ENCODE assay signal across 1 cellular context in genomic region chr17:78214016-78214705, GRCh38.
TF ChIP-seq lines count a peak whose summit lies in the region.

TSS of gene BIRC5 (plus strand) at chr17:78214253. CDS start at chr17:78214317, 64 bp downstream.

TF ChIP-seq in HEK293, 187 proteins besides CTCF, POLR2A, EP300 and RAD21 (continued from another document):
- TF ChIP-seq, protein P1, sequence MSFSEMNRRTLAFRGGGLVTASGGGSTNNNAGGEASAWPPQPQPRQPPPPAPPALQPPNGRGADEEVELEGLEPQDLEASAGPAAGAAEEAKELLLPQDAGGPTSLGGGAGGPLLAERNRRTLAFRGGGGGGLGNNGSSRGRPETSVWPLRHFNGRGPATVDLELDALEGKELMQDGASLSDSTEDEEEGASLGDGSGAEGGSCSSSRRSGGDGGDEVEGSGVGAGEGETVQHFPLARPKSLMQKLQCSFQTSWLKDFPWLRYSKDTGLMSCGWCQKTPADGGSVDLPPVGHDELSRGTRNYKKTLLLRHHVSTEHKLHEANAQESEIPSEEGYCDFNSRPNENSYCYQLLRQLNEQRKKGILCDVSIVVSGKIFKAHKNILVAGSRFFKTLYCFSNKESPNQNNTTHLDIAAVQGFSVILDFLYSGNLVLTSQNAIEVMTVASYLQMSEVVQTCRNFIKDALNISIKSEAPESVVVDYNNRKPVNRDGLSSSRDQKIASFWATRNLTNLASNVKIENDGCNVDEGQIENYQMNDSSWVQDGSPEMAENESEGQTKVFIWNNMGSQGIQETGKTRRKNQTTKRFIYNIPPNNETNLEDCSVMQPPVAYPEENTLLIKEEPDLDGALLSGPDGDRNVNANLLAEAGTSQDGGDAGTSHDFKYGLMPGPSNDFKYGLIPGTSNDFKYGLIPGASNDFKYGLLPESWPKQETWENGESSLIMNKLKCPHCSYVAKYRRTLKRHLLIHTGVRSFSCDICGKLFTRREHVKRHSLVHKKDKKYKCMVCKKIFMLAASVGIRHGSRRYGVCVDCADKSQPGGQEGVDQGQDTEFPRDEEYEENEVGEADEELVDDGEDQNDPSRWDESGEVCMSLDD (tag by site-specific recombination; IDR thresholded peaks at IDR 0.05): peak; percentile 80; the same call in 1 of the 2 replicates
- TF ChIP-seq ZBTB7A (tag by site-specific recombination; IDR thresholded peaks at IDR 0.05; ENCODE audit: low read depth) (peak; percentile 77; the same call in 1 of the 2 replicates), ZNF404 (tag by site-specific recombination; IDR thresholded peaks at IDR 0.05) (no peak), ZNF24 (tag by site-specific recombination; IDR thresholded peaks at IDR 0.05) (peak; percentile 69; the same call in 1 of the 2 replicates), ZNF701 (tag by site-specific recombination; IDR thresholded peaks at IDR 0.05) (no peak), ZFP69B (tag by site-specific recombination; IDR thresholded peaks at IDR 0.05) (peak; percentile 50), ZNF302 (tag by site-specific recombination; IDR thresholded peaks at IDR 0.05; ENCODE audit: low read depth) (no peak), ATF2 (tag by site-specific recombination; IDR thresholded peaks at IDR 0.05; ENCODE audit: low read depth) (no peak)
- TF ChIP-seq, protein P2, sequence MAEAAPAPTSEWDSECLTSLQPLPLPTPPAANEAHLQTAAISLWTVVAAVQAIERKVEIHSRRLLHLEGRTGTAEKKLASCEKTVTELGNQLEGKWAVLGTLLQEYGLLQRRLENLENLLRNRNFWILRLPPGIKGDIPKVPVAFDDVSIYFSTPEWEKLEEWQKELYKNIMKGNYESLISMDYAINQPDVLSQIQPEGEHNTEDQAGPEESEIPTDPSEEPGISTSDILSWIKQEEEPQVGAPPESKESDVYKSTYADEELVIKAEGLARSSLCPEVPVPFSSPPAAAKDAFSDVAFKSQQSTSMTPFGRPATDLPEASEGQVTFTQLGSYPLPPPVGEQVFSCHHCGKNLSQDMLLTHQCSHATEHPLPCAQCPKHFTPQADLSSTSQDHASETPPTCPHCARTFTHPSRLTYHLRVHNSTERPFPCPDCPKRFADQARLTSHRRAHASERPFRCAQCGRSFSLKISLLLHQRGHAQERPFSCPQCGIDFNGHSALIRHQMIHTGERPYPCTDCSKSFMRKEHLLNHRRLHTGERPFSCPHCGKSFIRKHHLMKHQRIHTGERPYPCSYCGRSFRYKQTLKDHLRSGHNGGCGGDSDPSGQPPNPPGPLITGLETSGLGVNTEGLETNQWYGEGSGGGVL (tag by site-specific recombination; IDR thresholded peaks at IDR 0.05): peak; percentile 52; the same call in 1 of the 2 replicates
- TF ChIP-seq, protein P3, sequence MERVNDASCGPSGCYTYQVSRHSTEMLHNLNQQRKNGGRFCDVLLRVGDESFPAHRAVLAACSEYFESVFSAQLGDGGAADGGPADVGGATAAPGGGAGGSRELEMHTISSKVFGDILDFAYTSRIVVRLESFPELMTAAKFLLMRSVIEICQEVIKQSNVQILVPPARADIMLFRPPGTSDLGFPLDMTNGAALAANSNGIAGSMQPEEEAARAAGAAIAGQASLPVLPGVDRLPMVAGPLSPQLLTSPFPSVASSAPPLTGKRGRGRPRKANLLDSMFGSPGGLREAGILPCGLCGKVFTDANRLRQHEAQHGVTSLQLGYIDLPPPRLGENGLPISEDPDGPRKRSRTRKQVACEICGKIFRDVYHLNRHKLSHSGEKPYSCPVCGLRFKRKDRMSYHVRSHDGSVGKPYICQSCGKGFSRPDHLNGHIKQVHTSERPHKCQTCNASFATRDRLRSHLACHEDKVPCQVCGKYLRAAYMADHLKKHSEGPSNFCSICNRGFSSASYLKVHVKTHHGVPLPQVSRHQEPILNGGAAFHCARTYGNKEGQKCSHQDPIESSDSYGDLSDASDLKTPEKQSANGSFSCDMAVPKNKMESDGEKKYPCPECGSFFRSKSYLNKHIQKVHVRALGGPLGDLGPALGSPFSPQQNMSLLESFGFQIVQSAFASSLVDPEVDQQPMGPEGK (tag by site-specific recombination; IDR thresholded peaks at IDR 0.05): peak; percentile 81
